Comparison of ENCODE assay signal across 2 cellular contexts in genomic region chr14:38199076-38199475, GRCh38.
A peak's percentile ranks its signal among the peaks of the same experiment; 100 is the strongest.
TF ChIP-seq lines count a peak whose summit lies in the region.

No MANE protein-coding gene starts in this region.

TF ChIP-seq in GM23338, 12 proteins besides CTCF, POLR2A, EP300 and RAD21:
- TF ChIP-seq ZNF331 (CRISPR knock-in tag; IDR thresholded peaks at IDR 0.05; ENCODE audit: low read depth) (no peak), POLR2AphosphoS5 (IDR thresholded peaks at IDR 0.05; ENCODE audit: low read depth) (peak; percentile 66), ZNF114 (CRISPR knock-in tag; IDR thresholded peaks at IDR 0.05) (no peak), STAT1 (IDR thresholded peaks at IDR 0.05; ENCODE audit: unreplicated experiment) (no peak)
TF ChIP-seq in GM23338: peak in this region for 1.

TF ChIP-seq in IMR-90, 13 proteins besides CTCF, POLR2A, EP300 and RAD21:
- TF ChIP-seq MXI1 (IDR thresholded peaks at IDR 0.05; ENCODE audit: borderline replicate concordance, low read depth, low read length) (no peak), RFX5 (IDR thresholded peaks at IDR 0.05; ENCODE audit: low read depth, low read length) (no peak), CHD1 (IDR thresholded peaks at IDR 0.05; ENCODE audit: low read depth, low read length) (no peak), RCOR1 (IDR thresholded peaks at IDR 0.05; ENCODE audit: insufficient replicate concordance, low read length) (no peak), CEBPB (IDR thresholded peaks at IDR 0.05; ENCODE audit: low read depth, low read length) (no peak), MAFK (IDR thresholded peaks at IDR 0.05; ENCODE audit: low read depth, low read length) (no peak), SMC3 (IDR thresholded peaks at IDR 0.05; ENCODE audit: low read depth, low read length) (no peak), FOS (IDR thresholded peaks at IDR 0.05; ENCODE audit: low read depth, low read length) (no peak)
